Comparison of ENCODE assay signal across 8 cellular contexts in the genomic region with DNA sequence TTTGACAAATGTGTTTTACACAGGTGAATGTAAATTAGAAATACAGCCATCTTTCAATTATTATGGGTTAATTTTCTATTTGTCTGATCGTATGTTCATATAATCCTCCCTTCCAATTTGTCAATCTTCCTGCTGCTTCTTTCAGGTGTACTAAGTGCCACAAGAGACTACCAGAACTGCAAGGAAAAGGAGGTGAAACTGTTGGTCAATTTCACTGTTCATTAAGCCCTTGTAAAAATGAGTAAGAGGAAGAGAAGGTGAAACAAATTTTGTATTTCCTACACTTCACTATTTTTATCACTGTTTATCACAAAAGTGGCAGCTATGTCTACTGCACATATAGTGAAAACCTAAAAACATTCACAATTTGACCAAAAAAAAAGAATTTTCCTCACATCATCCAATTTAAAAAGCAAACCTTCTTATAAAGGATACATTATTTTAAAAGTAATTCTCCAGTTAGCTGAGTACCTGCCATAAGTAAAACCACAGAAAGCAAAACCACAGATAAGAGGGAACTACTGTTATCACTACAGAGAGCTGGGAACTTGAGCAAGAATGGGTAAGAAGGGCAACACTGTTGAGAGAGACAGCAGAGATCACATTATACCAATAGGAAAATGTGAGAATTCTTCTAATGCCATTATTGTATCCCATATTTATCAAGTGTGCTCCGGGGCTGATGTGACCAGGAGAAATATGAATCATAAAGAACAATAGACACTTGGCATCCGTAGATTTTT.
DNase-seq lines count a peak whose midpoint lies in the region; ATAC-seq and FAIRE-seq lines count a peak whose summit lies in the region.

No MANE protein-coding gene starts in this region.

- H3K27ac Mint-ChIP-seq in activated T-cell treated with anti-CD3 and anti-CD28 coated beads, Interleukin-2, amount 50 U/mL, for 72 hours: peak overlapping the region; percentile 24
- no peak overlapping the region for H3K27ac Mint-ChIP-seq in stimulated activated naive B cell treated with anti-CD40 and anti-IgM and Interleukin-4, amounts not matched to agents 10 μg/mL and 1 μg/mL and 100 μg/mL, for 72 hours

- no peak overlapping the region for H3K4me3 Mint-ChIP-seq in activated T-cell treated with anti-CD3 and anti-CD28 coated beads, Interleukin-2, amount 50 U/mL, for 72 hours
- no peak overlapping the region for H3K4me3 Mint-ChIP-seq in stimulated activated naive B cell treated with anti-CD40 and anti-IgM and Interleukin-4, amounts not matched to agents 10 μg/mL and 1 μg/mL and 100 μg/mL, for 72 hours

- H3K36me3 Mint-ChIP-seq in activated T-cell treated with anti-CD3 and anti-CD28 coated beads, Interleukin-2, amount 50 U/mL, for 72 hours (ENCODE audit: insufficient read depth in 2 of 2): peaks cover 0 to 1% of the 10 kb centered on the region in 2 donors
- peaks cover 3 to 4% of the 10 kb centered on the region in 2 donors for H3K36me3 Mint-ChIP-seq in stimulated activated naive B cell treated with anti-CD40 and anti-IgM and Interleukin-4, amounts not matched to agents 10 μg/mL and 1 μg/mL and 100 μg/mL, for 72 hours

- peak; percentile 88 to 93 for ATAC-seq in activated T-cell treated with anti-CD3 and anti-CD28 coated beads, Interleukin-2, amount 50 U/mL, for 72 hours (replicated peaks in 1 of 2)
- peak; percentile 97 for ATAC-seq in HG03064 (IDR thresholded peaks at IDR 0.05; ENCODE audit: low read depth, unreplicated experiment)
- peak; percentile 97 to 99 for ATAC-seq in stimulated activated naive B cell treated with anti-CD40 and anti-IgM and Interleukin-4, amounts not matched to agents 10 μg/mL and 1 μg/mL and 100 μg/mL, for 72 hours (replicated peaks)

- DNase-seq in activated T-cell treated with anti-CD3 and anti-CD28 coated beads, Interleukin-2, amount 50 U/mL, for 72 hours: no peak
- DNase-seq in activated T-cell treated with anti-CD3 and anti-CD28 coated beads for 4 hours (no peak), RCC 7860 (ENCODE audit: low spot score) (no peak), cerebellar cortex (ENCODE audit: low spot score) (no peak), T1000 (lab: John Stamatoyannopoulos, UW) (no peak), inferior parietal cortex (ENCODE audit: extremely low spot score) (no peak)
- DNase-seq in stimulated activated naive B cell treated with anti-CD40 and anti-IgM and Interleukin-4, amounts not matched to agents 10 μg/mL and 1 μg/mL and 100 μg/mL, for 72 hours: no peak

- H3K4me1 Mint-ChIP-seq in activated T-cell treated with anti-CD3 and anti-CD28 coated beads, Interleukin-2, amount 50 U/mL, for 72 hours (ENCODE audit: low read depth): no peaks in the 10 kb centered on the region
- H3K4me1 Mint-ChIP-seq in stimulated activated naive B cell treated with anti-CD40 and anti-IgM and Interleukin-4, amounts not matched to agents 10 μg/mL and 1 μg/mL and 100 μg/mL, for 72 hours: peaks cover 0 to 11% of the 10 kb centered on the region in 2 donors

- no peaks in the 10 kb centered on the region for H3K27me3 Mint-ChIP-seq in activated T-cell treated with anti-CD3 and anti-CD28 coated beads, Interleukin-2, amount 50 U/mL, for 72 hours (ENCODE audit: low read depth)
- H3K27me3 Mint-ChIP-seq in stimulated activated naive B cell treated with anti-CD40 and anti-IgM and Interleukin-4, amounts not matched to agents 10 μg/mL and 1 μg/mL and 100 μg/mL, for 72 hours: no peaks in the 10 kb centered on the region

- no peaks in the 10 kb centered on the region for H3K9me3 Mint-ChIP-seq in activated T-cell treated with anti-CD3 and anti-CD28 coated beads, Interleukin-2, amount 50 U/mL, for 72 hours
- H3K9me3 Mint-ChIP-seq in stimulated activated naive B cell treated with anti-CD40 and anti-IgM and Interleukin-4, amounts not matched to agents 10 μg/mL and 1 μg/mL and 100 μg/mL, for 72 hours: peaks cover 0 to 1% of the 10 kb centered on the region in 2 donors

- FAIRE-seq in RCC 7860 (lab: Jason Lieb, UNC): peak; percentile 26
